In the genomic region with DNA sequence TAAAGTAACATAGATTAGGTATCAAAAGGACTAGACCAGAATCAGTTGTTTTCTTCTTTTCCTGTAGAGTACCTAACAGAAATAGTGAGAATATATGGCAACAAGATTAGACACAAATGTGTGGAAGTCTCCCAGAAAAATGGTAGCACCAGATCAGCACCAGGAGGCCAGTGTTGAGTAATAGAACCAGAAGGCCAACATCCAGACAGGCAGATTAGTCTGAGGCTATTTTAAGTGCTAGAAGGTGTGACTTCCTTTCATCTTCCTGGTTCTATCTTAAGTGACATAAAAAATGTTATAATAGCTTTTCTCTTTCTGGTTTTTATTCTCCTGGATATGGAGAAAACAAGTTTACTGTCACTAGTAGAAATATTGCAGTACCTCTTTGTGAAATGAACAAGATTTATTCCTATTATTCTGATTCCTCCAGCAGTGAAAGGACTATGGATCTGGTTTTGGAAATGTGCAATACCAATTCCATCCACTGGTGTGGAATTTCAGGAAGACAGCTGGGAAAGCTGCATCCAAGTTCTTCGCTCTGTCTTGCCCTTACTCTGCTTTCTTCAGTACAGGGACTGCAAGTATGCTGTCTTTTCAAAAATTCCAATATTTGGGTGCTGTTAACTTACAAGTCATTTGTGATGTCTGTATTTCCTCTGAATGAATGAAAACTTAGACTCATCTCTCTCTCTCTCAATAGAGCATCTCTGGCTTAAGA, we compare ENCODE assay signal across 6 cellular contexts. TPM values are rescaled to one million over a fixed set of nuclear protein-coding genes. Genes with fewer than 3 reads are reported as not detected.
DNase-seq lines count a peak whose midpoint lies in the region; ATAC-seq and TF ChIP-seq lines count a peak whose summit lies in the region.

No MANE protein-coding gene starts in this region.

- no peaks in the 10 kb centered on the region for H3K27me3 ChIP-seq in left ventricle myocardium inferior (ENCODE audit: low read depth)

- intact Hi-C loops in left ventricle myocardium inferior (cut with micrococcal nuclease), result no loop called here

- DNase-seq in AG10803 (ENCODE audit: low read depth) (peak; percentile 22), M059J (ENCODE audit: low read depth) (peak; percentile 17), left ventricle myocardium inferior (no peak), GDM1 (lab: John Stamatoyannopoulos, UW) (no peak), C1 segment of cervical spinal cord (lab: John Stamatoyannopoulos, UW) (no peak)

- no peak overlapping the region for H3K4me3 ChIP-seq in AG10803 (ENCODE audit: low read length)
- no peak overlapping the region for H3K4me3 ChIP-seq in left ventricle myocardium inferior

- no peak overlapping the region for H3K27ac ChIP-seq in left ventricle myocardium inferior (replicated peaks)

- TF ChIP-seq CTCF in AG10803 (conservative IDR thresholded peaks at IDR 0.05; ENCODE audit: low read length) (peak; percentile 51), left ventricle myocardium inferior (IDR thresholded peaks at IDR 0.05; ENCODE audit: borderline replicate concordance) (peak; percentile 51)

- no peak for ATAC-seq in GM19328 (IDR thresholded peaks at IDR 0.05; ENCODE audit: unreplicated experiment)

- H3K36me3 ChIP-seq in left ventricle myocardium inferior, result peaks cover 41% of the 10 kb centered on the region

- no peaks in the 10 kb centered on the region for H3K9me3 ChIP-seq in left ventricle myocardium inferior (replicated peaks)

- peaks cover 11% of the 10 kb centered on the region for H3K4me1 ChIP-seq in left ventricle myocardium inferior

RNA-seq across cellular contexts. Expression of a gene that starts 39.1 kb away (rescaled TPM):
- 5.6 and 7.9 TPM in 2 replicates for total RNA-seq in M059J (2014; rRNA removed; shearing (Covaris generic))
- 2.4 TPM for total RNA-seq in left ventricle myocardium inferior

RNA-seq across cellular contexts. Expression of a gene that starts 39.1 kb away (rescaled TPM):
- total RNA-seq in M059J (2014; rRNA removed; shearing (Covaris generic)), result 27.8 and 39.3 TPM in 2 replicates
- 23.3 TPM for total RNA-seq in left ventricle myocardium inferior

RNA-seq across cellular contexts. Expression of a gene that starts 39.8 kb away (rescaled TPM):
- total RNA-seq in M059J (2014; rRNA removed; shearing (Covaris generic)), result 6.3 and 13.0 TPM in 2 replicates
- total RNA-seq in left ventricle myocardium inferior, result 19.1 TPM

RNA-seq across cellular contexts. Expression of a gene that starts 57.9 kb away (rescaled TPM):
- total RNA-seq in M059J (2014; rRNA removed; shearing (Covaris generic)), result 3.3 and 5.1 TPM in 2 replicates
- total RNA-seq in left ventricle myocardium inferior, result 7.1 TPM

RNA-seq across cellular contexts. Expression of a gene that starts 58.0 kb away (rescaled TPM):
- total RNA-seq in M059J (2014; rRNA removed; shearing (Covaris generic)), result 12.3 and 27.9 TPM in 2 replicates
- total RNA-seq in left ventricle myocardium inferior, result 12.4 TPM

Comparison
In these comparisons a context has a peak if more than half of its experiments do, and no peak if none do; other contexts are left out.
1. DNase-seq: peak in AG10803 (single experiment) and M059J (single experiment); none in left ventricle myocardium inferior (single experiment), GDM1 (single experiment) and C1 segment of cervical spinal cord (0 of 14).